In the genomic region with DNA sequence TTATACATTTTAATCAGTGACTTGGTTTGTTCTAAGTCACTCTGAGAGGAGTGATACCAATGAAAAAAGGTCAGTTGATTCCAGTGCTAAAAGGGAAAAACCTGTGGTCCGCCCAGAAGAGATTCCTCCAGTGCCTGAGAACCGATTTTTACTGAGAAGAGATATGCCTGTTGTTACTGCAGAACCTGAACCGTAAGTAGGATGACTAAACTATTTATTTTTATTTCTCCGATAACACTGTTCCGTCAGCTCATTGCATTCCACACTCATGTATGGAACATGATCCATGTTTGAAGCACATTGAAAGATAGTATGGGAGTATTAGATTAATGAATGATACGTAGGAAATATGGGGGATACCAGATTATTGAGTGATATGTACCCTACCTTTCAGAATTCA, we compare ENCODE assay signal across 1 cellular context.
TF ChIP-seq lines count a peak whose summit lies in the region.

No MANE protein-coding gene starts in this region.

TF ChIP-seq in WTC11, 78 proteins besides CTCF, POLR2A, EP300 and RAD21 (continued from another document):
- TF ChIP-seq, protein P1, sequence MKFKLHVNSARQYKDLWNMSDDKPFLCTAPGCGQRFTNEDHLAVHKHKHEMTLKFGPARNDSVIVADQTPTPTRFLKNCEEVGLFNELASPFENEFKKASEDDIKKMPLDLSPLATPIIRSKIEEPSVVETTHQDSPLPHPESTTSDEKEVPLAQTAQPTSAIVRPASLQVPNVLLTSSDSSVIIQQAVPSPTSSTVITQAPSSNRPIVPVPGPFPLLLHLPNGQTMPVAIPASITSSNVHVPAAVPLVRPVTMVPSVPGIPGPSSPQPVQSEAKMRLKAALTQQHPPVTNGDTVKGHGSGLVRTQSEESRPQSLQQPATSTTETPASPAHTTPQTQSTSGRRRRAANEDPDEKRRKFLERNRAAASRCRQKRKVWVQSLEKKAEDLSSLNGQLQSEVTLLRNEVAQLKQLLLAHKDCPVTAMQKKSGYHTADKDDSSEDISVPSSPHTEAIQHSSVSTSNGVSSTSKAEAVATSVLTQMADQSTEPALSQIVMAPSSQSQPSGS (CRISPR knock-in tag; IDR thresholded peaks at IDR 0.05; ENCODE audit: borderline replicate concordance, low read depth) = no peak
- TF ChIP-seq RORB (CRISPR knock-in tag; IDR thresholded peaks at IDR 0.05) (no peak), ZNF416 (CRISPR knock-in tag; IDR thresholded peaks at IDR 0.05) (no peak), CBFB (CRISPR knock-in tag; IDR thresholded peaks at IDR 0.05; ENCODE audit: low read depth) (no peak), FOXK1 (CRISPR knock-in tag; IDR thresholded peaks at IDR 0.05) (no peak), NR2C2 (CRISPR knock-in tag; IDR thresholded peaks at IDR 0.05) (no peak)
- TF ChIP-seq, protein P2, sequence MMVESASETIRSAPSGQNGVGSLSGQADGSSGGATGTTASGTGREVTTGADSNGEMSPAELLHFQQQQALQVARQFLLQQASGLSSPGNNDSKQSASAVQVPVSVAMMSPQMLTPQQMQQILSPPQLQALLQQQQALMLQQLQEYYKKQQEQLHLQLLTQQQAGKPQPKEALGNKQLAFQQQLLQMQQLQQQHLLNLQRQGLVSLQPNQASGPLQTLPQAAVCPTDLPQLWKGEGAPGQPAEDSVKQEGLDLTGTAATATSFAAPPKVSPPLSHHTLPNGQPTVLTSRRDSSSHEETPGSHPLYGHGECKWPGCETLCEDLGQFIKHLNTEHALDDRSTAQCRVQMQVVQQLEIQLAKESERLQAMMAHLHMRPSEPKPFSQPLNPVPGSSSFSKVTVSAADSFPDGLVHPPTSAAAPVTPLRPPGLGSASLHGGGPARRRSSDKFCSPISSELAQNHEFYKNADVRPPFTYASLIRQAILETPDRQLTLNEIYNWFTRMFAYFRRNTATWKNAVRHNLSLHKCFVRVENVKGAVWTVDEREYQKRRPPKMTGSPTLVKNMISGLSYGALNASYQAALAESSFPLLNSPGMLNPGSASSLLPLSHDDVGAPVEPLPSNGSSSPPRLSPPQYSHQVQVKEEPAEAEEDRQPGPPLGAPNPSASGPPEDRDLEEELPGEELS (CRISPR knock-in tag; IDR thresholded peaks at IDR 0.05) = no peak
- TF ChIP-seq, protein P3, sequence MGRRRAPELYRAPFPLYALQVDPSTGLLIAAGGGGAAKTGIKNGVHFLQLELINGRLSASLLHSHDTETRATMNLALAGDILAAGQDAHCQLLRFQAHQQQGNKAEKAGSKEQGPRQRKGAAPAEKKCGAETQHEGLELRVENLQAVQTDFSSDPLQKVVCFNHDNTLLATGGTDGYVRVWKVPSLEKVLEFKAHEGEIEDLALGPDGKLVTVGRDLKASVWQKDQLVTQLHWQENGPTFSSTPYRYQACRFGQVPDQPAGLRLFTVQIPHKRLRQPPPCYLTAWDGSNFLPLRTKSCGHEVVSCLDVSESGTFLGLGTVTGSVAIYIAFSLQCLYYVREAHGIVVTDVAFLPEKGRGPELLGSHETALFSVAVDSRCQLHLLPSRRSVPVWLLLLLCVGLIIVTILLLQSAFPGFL (CRISPR knock-in tag; IDR thresholded peaks at IDR 0.05; ENCODE audit: borderline replicate concordance) = no peak
TF ChIP-seq in WTC11: peak in this region for 0.
